ENCODE assay signal across 22 cellular contexts in the genomic region with DNA sequence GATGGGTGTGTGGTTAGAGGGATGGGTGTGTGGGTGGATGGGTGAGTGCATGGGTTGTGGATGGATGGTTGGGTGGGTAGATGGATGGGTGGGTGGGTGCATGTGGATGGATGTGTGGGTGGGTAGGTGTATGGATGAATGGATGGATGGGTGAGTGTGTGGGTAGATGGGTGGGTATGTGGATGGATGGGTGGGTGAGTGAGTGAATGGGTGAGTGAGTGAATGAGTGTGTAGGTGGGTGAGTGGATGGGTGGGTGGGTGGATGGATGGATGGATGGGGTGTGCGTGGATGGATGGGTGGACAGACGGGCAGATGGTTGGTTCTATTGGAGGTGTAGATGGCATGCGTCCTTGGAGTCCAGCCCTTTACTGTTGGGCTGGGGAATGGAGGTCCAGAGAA. TPM values are rescaled to one million over a fixed set of nuclear protein-coding genes. Genes with fewer than 3 reads are reported as not detected.
A peak's percentile ranks its signal among the peaks of the same experiment; 100 is the strongest.
DNase-seq lines count a peak whose midpoint lies in the region; ATAC-seq, FAIRE-seq and TF ChIP-seq lines count a peak whose summit lies in the region.
"Had no signal": no experiment of that assay in that cellular context is flagged by ENCODE, and none has a peak within 500 bp of the region (broad histone marks: within the 10 kb centered on the region; RNA-seq: fewer than 3 reads in every experiment).

No MANE protein-coding gene starts in this region.

- H4K20me1 ChIP-seq in K562 (replicated peaks; ENCODE audit: control insufficient read depth, insufficient read depth, low read length), result peaks cover 9% of the 10 kb centered on the region; the same call in 1 of the 2 replicates

- TF ChIP-seq RAD21 in K562 (CRISPR knock-in tag; conservative IDR thresholded peaks at IDR 0.05 in 1 of 2, IDR thresholded peaks at IDR 0.05 in 1 of 2), result no peak

- no peaks in the 10 kb centered on the region for H3K9me3 Mint-ChIP-seq in stimulated activated naive CD8-positive, alpha-beta T cell treated with anti-CD3 and anti-CD28 coated beads, Interleukin-15, amount 100 ng/mL, for 72 hours
- H3K9me3 Mint-ChIP-seq: CD4-positive, alpha-beta T cell; CD8-positive, alpha-beta memory T cell had no signal

- peak; percentile 27 for ATAC-seq in stimulated activated naive CD8-positive, alpha-beta T cell treated with anti-CD3 and anti-CD28 coated beads, Interleukin-15, amount 100 ng/mL, for 72 hours
- ATAC-seq in stimulated activated naive CD8-positive, alpha-beta T cell treated with anti-CD3 and anti-CD28 coated beads, Interleukin-15, Interleukin-2, amounts not matched to agents 100 U/mL and 50 U/mL, for 24 hours, result no peak
- no peak for ATAC-seq in K562
- ATAC-seq in GM21529 (IDR thresholded peaks at IDR 0.05; ENCODE audit: unreplicated experiment), result no peak
- ATAC-seq in GM18873 (IDR thresholded peaks at IDR 0.05; ENCODE audit: low FRiP score, unreplicated experiment), result no peak
- ATAC-seq: A549, GM23338 had no signal

- H3K4me1 ChIP-seq in K562 (replicated peaks in 1 of 2; ENCODE audit: control insufficient read depth in 2 of 2, insufficient read depth in 2 of 2, low read length in 2 of 2), result peaks cover 0 to 7% of the 10 kb centered on the region in 2 experiments; a peak in 2 of 5 replicates
- H3K4me1 ChIP-seq: A549, BE2C, HAP-1 had no signal

- CTCF ChIA-PET in K562 (lab: Yijun Ruan, JAX; ENCODE audit: low intra/inter-chr PET ratio), result no interaction called here

- TF ChIP-seq EP300 in K562 (IDR thresholded peaks at IDR 0.05; ENCODE audit: low read length), result no peak

- H3K4me3 ChIP-seq in K562, result no peak overlapping the region
- H3K4me3 ChIP-seq: A549; BLaER1 treated with 17β-estradiol and CSF1 and Interleukin-3, amounts not matched to agents 10 nM and 100 nM; GM23338; HAP-1 had no signal

- no peak overlapping the region for H3K27ac Mint-ChIP-seq in stimulated activated naive CD8-positive, alpha-beta T cell treated with anti-CD3 and anti-CD28 coated beads, Interleukin-15, amount 100 ng/mL, for 72 hours
- H3K27ac Mint-ChIP-seq: CD14-positive monocyte; CD4-positive, alpha-beta T cell; CD8-positive, alpha-beta memory T cell; GM23338 had no signal

- no peak overlapping the region for H3K9ac ChIP-seq in K562 (ENCODE audit: insufficient read depth in 1 of 2, low read depth in 2 of 2, low read length in 2 of 2)
- H3K9ac ChIP-seq: BLaER1 treated with 17β-estradiol and CSF1 and Interleukin-3, amounts not matched to agents 10 nM and 100 nM had no signal

- no peak for TF ChIP-seq POLR2A in K562 (conservative IDR thresholded peaks at IDR 0.05)

- no peak overlapping the region for H3K27ac ChIP-seq in K562 (ENCODE audit: extremely low read depth, low read depth, low read length)
- H3K27ac ChIP-seq: A549; BLaER1 treated with 17β-estradiol and CSF1 and Interleukin-3, amounts not matched to agents 10 nM and 100 nM had no signal

- BruUV-seq in K562 (replicated peaks; lab: Mats Ljungman, UMichigan), result no TSS peak

- POLR2A ChIA-PET in K562 (lab: Yijun Ruan, JAX), result no interaction called here

- no peak for FAIRE-seq in K562 (lab: Jason Lieb, UNC)
- FAIRE-seq: A549, GM12891, GM18507, H54 had no signal

- no peak for DNase-seq in stimulated activated naive CD8-positive, alpha-beta T cell treated with anti-CD3 and anti-CD28 coated beads, Interleukin-15, amount 100 ng/mL, for 72 hours
- DNase-seq in stimulated activated naive CD8-positive, alpha-beta T cell treated with anti-CD3 and anti-CD28 coated beads, Interleukin-15, Interleukin-2, amounts not matched to agents 100 U/mL and 50 U/mL, for 24 hours, result no peak
- no peak for DNase-seq in K562 (ENCODE audit: extremely low read depth in 1 of 4, low spot score in 3 of 4)
- DNase-seq: 8988T; ACHN; AML-193; BE2C; CD4-positive, alpha-beta T cell; CD8-positive, alpha-beta memory T cell; DMS53; DMS79 treated with DMSO at 0.1 percent for 48 hours; GF-D8 had no signal

- intact Hi-C loops in K562 (cut with micrococcal nuclease), result no loop called here

- H3K79me2 ChIP-seq in K562 (ENCODE audit: control insufficient read depth, insufficient read depth, low read length), result no peaks in the 10 kb centered on the region

- H3K4me1 Mint-ChIP-seq in stimulated activated naive CD8-positive, alpha-beta T cell treated with anti-CD3 and anti-CD28 coated beads, Interleukin-15, amount 100 ng/mL, for 72 hours, result no peaks in the 10 kb centered on the region
- H3K4me1 Mint-ChIP-seq: CD14-positive monocyte; CD8-positive, alpha-beta memory T cell; GM23338 had no signal

- peaks cover 36 to 63% of the 10 kb centered on the region in 2 experiments; a peak in 4 of 5 replicates for H3K27me3 ChIP-seq in K562 (ENCODE audit: control insufficient read depth in 2 of 2, insufficient read depth in 2 of 2, low read length in 2 of 2)
- H3K27me3 ChIP-seq: BLaER1 treated with 17β-estradiol and CSF1 and Interleukin-3, amounts not matched to agents 10 nM and 100 nM had no signal

- H3K4me3 Mint-ChIP-seq in stimulated activated naive CD8-positive, alpha-beta T cell treated with anti-CD3 and anti-CD28 coated beads, Interleukin-15, amount 100 ng/mL, for 72 hours, result no peak overlapping the region
- H3K4me3 Mint-ChIP-seq: CD14-positive monocyte; CD4-positive, alpha-beta T cell; CD8-positive, alpha-beta memory T cell; GM23338 had no signal

- in situ Hi-C loops in K562 (cut with MboI), result no loop called here

- peaks cover 2% of the 10 kb centered on the region for H3K9me1 ChIP-seq in K562 (ENCODE audit: control insufficient read depth, insufficient read depth, low read length)

- no peak for TF ChIP-seq CTCF in K562 (IDR thresholded peaks at IDR 0.05 in 2 of 3, conservative IDR thresholded peaks at IDR 0.05 in 1 of 3; ENCODE audit: insufficient read depth in 2 of 3, low read depth in 1 of 3, low read length in 3 of 3)

- no peaks in the 10 kb centered on the region for H3K9me3 ChIP-seq in K562 (replicated peaks; ENCODE audit: control insufficient read depth, insufficient read depth, low read depth, low read length)
- H3K9me3 ChIP-seq: A549, BE2C, HAP-1 had no signal

- H3K27me3 Mint-ChIP-seq in stimulated activated naive CD8-positive, alpha-beta T cell treated with anti-CD3 and anti-CD28 coated beads, Interleukin-15, amount 100 ng/mL, for 72 hours, result peaks cover 32% of the 10 kb centered on the region
- H3K27me3 Mint-ChIP-seq: CD4-positive, alpha-beta T cell had no signal

- no peaks in the 10 kb centered on the region for H3K36me3 ChIP-seq in K562 (ENCODE audit: control insufficient read depth, insufficient read depth, low read length)
- H3K36me3 ChIP-seq: BE2C; BLaER1 treated with 17β-estradiol and CSF1 and Interleukin-3, amounts not matched to agents 10 nM and 100 nM; HAP-1 had no signal

- no peak overlapping the region for H3K4me2 ChIP-seq in K562 (ENCODE audit: insufficient read depth, low read length)
- H3K4me2 ChIP-seq: A549; BLaER1 treated with 17β-estradiol and CSF1 and Interleukin-3, amounts not matched to agents 10 nM and 100 nM; GM23338 had no signal

- WGBS in K562 (ENCODE audit: insufficient coverage, low coverage, missing lambda C conversion rate), result 0% methylated on average over 2 of the region's 3 CpGs

- H2AFZ ChIP-seq in K562 (ENCODE audit: low read depth, low read length), result no peak overlapping the region
- H2AFZ ChIP-seq: GM23338 had no signal

RNA-seq across cellular contexts. Expression of a gene that starts 17.2 kb away (rescaled TPM):
- 1.6 and 2.8 TPM in 2 replicates for total RNA-seq in K562 (2011; cell fraction: chromatin; rRNA removed; ENCODE audit: low replicate concordance)
- 0.50 and 0.92 TPM in 2 replicates for total RNA-seq in K562 (2011; cell fraction: nucleolus; rRNA removed)
- total RNA-seq in K562 (2011; cell fraction: nucleoplasm; rRNA removed), result 0.69 and 1.3 TPM in 2 replicates
- total RNA-seq in K562 (2014; rRNA removed) (0.53 TPM in 1 of 2 replicates, not detected in the other), K562 (2014; rRNA removed; fragmentation: Illumina TruSeq; extraction: Trizol) (0.19 and 0.36 TPM in 2 replicates), K562 (2015; rRNA removed; fragmentation: Illumina TruSeq; extraction: Trizol) (0.26 and 0.65 TPM in 2 replicates), K562 (2021) (0.20 and 0.33 TPM in 2 replicates)
- polyA plus RNA-seq in K562 (2011; rRNA removed) (0.60 and 1.2 TPM in 2 replicates), K562 (2014; fragmentation: Illumina TruSeq; extraction: Trizol) (0.25 and 1.0 TPM in 2 replicates), K562 (2014; fragmentation: Nextera tagmentation; extraction: Ambion mirVana) (under 1 TPM in 1 of 2 experiments, not detected in 1; 0.10 TPM), K562 (2014; rRNA removed) (0.13 and 0.61 TPM in 2 replicates)
- polyA plus RNA-seq in K562 (2011; cell fraction: cytosol; rRNA removed), result 0.60 and 0.85 TPM in 2 replicates
- polyA plus RNA-seq in K562 (2011; cell fraction: nucleus; rRNA removed), result 0.60 and 0.86 TPM in 2 replicates
- 0.82 and 1.7 TPM in 2 replicates for polyA plus RNA-seq in K562 (2012)
- polyA minus RNA-seq in K562 (2011; rRNA and poly(A)+ RNA removed), result 0.39 and 0.81 TPM in 2 replicates
- polyA minus RNA-seq in K562 (2011; cell fraction: cytosol; rRNA and poly(A)+ RNA removed), result 0.86 TPM in 1 of 2 replicates, not detected in the other
- 0.27 and 0.44 TPM in 2 replicates for polyA minus RNA-seq in K562 (2011; cell fraction: nucleus; rRNA and poly(A)+ RNA removed)
- total RNA-seq: GM23338 had no signal
- polyA plus RNA-seq: CD14-positive monocyte had no signal

RNA-seq across cellular contexts. Expression of a gene that starts 17.5 kb away (rescaled TPM):
- total RNA-seq in K562 (2011; cell fraction: chromatin; rRNA removed; ENCODE audit: low replicate concordance), result 165 and 371 TPM in 2 replicates
- total RNA-seq in K562 (2011; cell fraction: nucleolus; rRNA removed), result 360 and 416 TPM in 2 replicates
- total RNA-seq in K562 (2011; cell fraction: nucleoplasm; rRNA removed), result 387 and 460 TPM in 2 replicates
- total RNA-seq in K562 (2014; rRNA removed) (158 and 200 TPM in 2 replicates), K562 (2014; rRNA removed; fragmentation: Illumina TruSeq; extraction: Trizol) (110 and 137 TPM in 2 replicates), K562 (2015; rRNA removed; fragmentation: Illumina TruSeq; extraction: Trizol) (128 and 130 TPM in 2 replicates), K562 (2021) (175 and 181 TPM in 2 replicates)
- polyA plus RNA-seq in K562 (2011; rRNA removed) (174 and 176 TPM in 2 replicates), K562 (2014; fragmentation: Illumina TruSeq; extraction: Trizol) (144 and 148 TPM in 2 replicates), K562 (2014; fragmentation: Nextera tagmentation; extraction: Ambion mirVana) (10 to 100 TPM in 1 of 2 experiments, 1 to 10 TPM in 1; 8.4 to 13.5 TPM), K562 (2014; rRNA removed) (116 and 147 TPM in 2 replicates)
- polyA plus RNA-seq in K562 (2011; cell fraction: cytosol; rRNA removed), result 241 and 245 TPM in 2 replicates
- polyA plus RNA-seq in K562 (2011; cell fraction: nucleus; rRNA removed), result 131 and 161 TPM in 2 replicates
- polyA plus RNA-seq in K562 (2012), result 137 and 203 TPM in 2 replicates
- polyA minus RNA-seq in K562 (2011; rRNA and poly(A)+ RNA removed), result 117 and 140 TPM in 2 replicates
- polyA minus RNA-seq in K562 (2011; cell fraction: cytosol; rRNA and poly(A)+ RNA removed), result 116 and 143 TPM in 2 replicates
- polyA minus RNA-seq in K562 (2011; cell fraction: nucleus; rRNA and poly(A)+ RNA removed), result 25.7 and 40.3 TPM in 2 replicates

RNA-seq across cellular contexts. Expression of a gene that starts 24.4 kb away (rescaled TPM):
- total RNA-seq in K562 (2011; cell fraction: chromatin; rRNA removed; ENCODE audit: low replicate concordance), result 33.3 and 49.1 TPM in 2 replicates
- 33.0 and 38.9 TPM in 2 replicates for total RNA-seq in K562 (2011; cell fraction: nucleolus; rRNA removed)
- 25.6 and 35.8 TPM in 2 replicates for total RNA-seq in K562 (2011; cell fraction: nucleoplasm; rRNA removed)
- total RNA-seq in K562 (2014; rRNA removed) (70.5 and 72.9 TPM in 2 replicates), K562 (2014; rRNA removed; fragmentation: Illumina TruSeq; extraction: Trizol) (19.6 and 21.6 TPM in 2 replicates), K562 (2015; rRNA removed; fragmentation: Illumina TruSeq; extraction: Trizol) (31.1 and 31.3 TPM in 2 replicates), K562 (2021) (56.4 and 57.9 TPM in 2 replicates)
- polyA plus RNA-seq in K562 (2011; rRNA removed) (23.9 and 29.2 TPM in 2 replicates), K562 (2014; fragmentation: Illumina TruSeq; extraction: Trizol) (40.9 and 45.1 TPM in 2 replicates), K562 (2014; fragmentation: Nextera tagmentation; extraction: Ambion mirVana) (1 to 10 TPM; 3.4 to 5.0 TPM), K562 (2014; rRNA removed) (58.8 and 62.3 TPM in 2 replicates)
- polyA plus RNA-seq in K562 (2011; cell fraction: cytosol; rRNA removed), result 26.2 and 39.1 TPM in 2 replicates
- polyA plus RNA-seq in K562 (2011; cell fraction: nucleus; rRNA removed), result 19.8 and 27.2 TPM in 2 replicates
- 22.0 and 39.1 TPM in 2 replicates for polyA plus RNA-seq in K562 (2012)
- 22.5 and 31.4 TPM in 2 replicates for polyA minus RNA-seq in K562 (2011; rRNA and poly(A)+ RNA removed)
- 17.9 and 24.8 TPM in 2 replicates for polyA minus RNA-seq in K562 (2011; cell fraction: cytosol; rRNA and poly(A)+ RNA removed)
- 13.6 and 16.7 TPM in 2 replicates for polyA minus RNA-seq in K562 (2011; cell fraction: nucleus; rRNA and poly(A)+ RNA removed)

RNA-seq across cellular contexts. Expression of a gene that starts 28.8 kb away (rescaled TPM):
- total RNA-seq in K562 (2011; cell fraction: chromatin; rRNA removed; ENCODE audit: low replicate concordance), result 0.51 and 1.4 TPM in 2 replicates
- 0.53 and 0.83 TPM in 2 replicates for total RNA-seq in K562 (2011; cell fraction: nucleolus; rRNA removed)
- total RNA-seq in K562 (2011; cell fraction: nucleoplasm; rRNA removed), result 0.44 and 1.4 TPM in 2 replicates
- total RNA-seq in K562 (2014; rRNA removed), result 0.04 TPM in 1 of 2 replicates, not detected in the other
- total RNA-seq in K562 (2014; rRNA removed; fragmentation: Illumina TruSeq; extraction: Trizol), result not detected in 2 replicates
- total RNA-seq in K562 (2015; rRNA removed; fragmentation: Illumina TruSeq; extraction: Trizol), result 0.04 TPM in 1 of 2 replicates, not detected in the other
- total RNA-seq in K562 (2021), result 0.07 TPM in 1 of 2 replicates, not detected in the other
- 0.16 and 0.20 TPM in 2 replicates for polyA plus RNA-seq in K562 (2011; rRNA removed)
- polyA plus RNA-seq in K562 (2011; cell fraction: cytosol; rRNA removed), result 0.10 and 0.16 TPM in 2 replicates
- 1.2 and 1.3 TPM in 2 replicates for polyA plus RNA-seq in K562 (2011; cell fraction: nucleus; rRNA removed)
- 0.29 and 1.0 TPM in 2 replicates for polyA plus RNA-seq in K562 (2012)
- 0.03 TPM in 1 of 2 replicates, not detected in the other for polyA plus RNA-seq in K562 (2014; fragmentation: Illumina TruSeq; extraction: Trizol)
- not detected for polyA plus RNA-seq in K562 (2014; fragmentation: Nextera tagmentation; extraction: Ambion mirVana)
- polyA plus RNA-seq in K562 (2014; rRNA removed), result 0.04 and 0.26 TPM in 2 replicates
- not detected in 2 replicates for polyA minus RNA-seq in K562 (2011; rRNA and poly(A)+ RNA removed)
- polyA minus RNA-seq in K562 (2011; cell fraction: cytosol; rRNA and poly(A)+ RNA removed), result not detected in 2 replicates
- polyA minus RNA-seq in K562 (2011; cell fraction: nucleus; rRNA and poly(A)+ RNA removed), result 0.33 and 0.40 TPM in 2 replicates
- polyA plus RNA-seq: CD14-positive monocyte had no signal

RNA-seq across cellular contexts. Expression of a gene that starts 37.0 kb away (rescaled TPM):
- total RNA-seq in K562 (2011; cell fraction: chromatin; rRNA removed; ENCODE audit: low replicate concordance), result 2.1 and 4.8 TPM in 2 replicates
- total RNA-seq in K562 (2011; cell fraction: nucleolus; rRNA removed), result 5.7 and 6.1 TPM in 2 replicates
- 3.4 and 7.6 TPM in 2 replicates for total RNA-seq in K562 (2011; cell fraction: nucleoplasm; rRNA removed)
- total RNA-seq in K562 (2014; rRNA removed) (82.5 and 83.0 TPM in 2 replicates), K562 (2014; rRNA removed; fragmentation: Illumina TruSeq; extraction: Trizol) (18.6 and 19.8 TPM in 2 replicates), K562 (2015; rRNA removed; fragmentation: Illumina TruSeq; extraction: Trizol) (37.0 and 37.3 TPM in 2 replicates), K562 (2021) (38.3 and 43.3 TPM in 2 replicates)
- polyA plus RNA-seq in K562 (2011; rRNA removed) (7.3 and 9.7 TPM in 2 replicates), K562 (2014; fragmentation: Illumina TruSeq; extraction: Trizol) (21.3 and 32.2 TPM in 2 replicates), K562 (2014; fragmentation: Nextera tagmentation; extraction: Ambion mirVana) (10 to 100 TPM in 1 of 2 experiments, 1 to 10 TPM in 1; 5.5 to 10.2 TPM), K562 (2014; rRNA removed) (52.4 and 58.9 TPM in 2 replicates)
- polyA plus RNA-seq in K562 (2011; cell fraction: cytosol; rRNA removed), result 11.8 and 44.2 TPM in 2 replicates
- 6.8 and 14.0 TPM in 2 replicates for polyA plus RNA-seq in K562 (2011; cell fraction: nucleus; rRNA removed)
- 30.9 and 47.7 TPM in 2 replicates for polyA plus RNA-seq in K562 (2012)
- polyA minus RNA-seq in K562 (2011; rRNA and poly(A)+ RNA removed), result 7.6 TPM in 2 replicates
- polyA minus RNA-seq in K562 (2011; cell fraction: cytosol; rRNA and poly(A)+ RNA removed), result 10.3 and 16.3 TPM in 2 replicates
- 4.1 and 4.2 TPM in 2 replicates for polyA minus RNA-seq in K562 (2011; cell fraction: nucleus; rRNA and poly(A)+ RNA removed)
